Comparison of ENCODE assay signal across 14 cellular contexts in the genomic region with DNA sequence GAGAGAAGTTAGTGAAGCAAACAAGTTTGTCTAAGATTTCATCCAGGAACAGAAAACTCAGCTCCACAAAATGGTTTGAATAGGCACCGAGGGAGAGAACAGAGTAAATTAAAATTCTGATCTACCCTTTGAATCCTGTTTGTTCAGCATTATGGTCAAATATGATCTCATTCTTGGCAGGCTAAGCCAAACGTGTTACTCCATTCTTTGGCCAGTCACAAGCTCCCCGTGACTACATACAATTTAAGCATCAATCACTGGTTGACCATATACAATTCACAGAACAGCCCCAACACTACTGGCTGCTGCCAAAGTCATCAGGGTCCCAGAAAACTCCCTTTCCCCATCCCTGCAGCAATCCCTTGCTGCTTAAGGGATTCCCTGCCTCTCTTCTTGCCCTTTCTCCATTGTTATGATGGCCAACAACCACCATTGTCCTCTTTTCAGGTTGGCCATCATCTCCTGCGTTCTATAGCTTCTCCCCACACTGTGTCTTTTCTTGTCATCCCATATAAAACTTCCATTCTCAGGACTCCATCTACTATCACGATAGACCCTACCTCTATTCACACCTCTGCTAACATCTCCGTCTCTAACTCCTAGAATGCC. TPM values are rescaled to one million over a fixed set of nuclear protein-coding genes. Genes with fewer than 3 reads are reported as not detected.
A peak's percentile ranks its signal among the peaks of the same experiment; 100 is the strongest.
DNase-seq lines count a peak whose midpoint lies in the region; ATAC-seq and TF ChIP-seq lines count a peak whose summit lies in the region.
"Had no signal": no experiment of that assay in that cellular context is flagged by ENCODE, and none has a peak within 500 bp of the region (broad histone marks: within the 10 kb centered on the region; RNA-seq: fewer than 3 reads in every experiment).

No MANE protein-coding gene starts in this region.

- in situ Hi-C loops in astrocyte of the cerebellum (cut with HindIII; ENCODE audit: low sequenced_read_pairs), result no loop called here

- H3K4me3 ChIP-seq in astrocyte of the cerebellum (ENCODE audit: low read depth, low read length) (no peak overlapping the region), coronary artery (no peak overlapping the region)
- H3K4me3 ChIP-seq: Peyer's patch, vagina had no signal

- peak overlapping the region in 1 of 2 donors; percentile 6 for H3K27ac ChIP-seq in coronary artery
- H3K27ac ChIP-seq: parathyroid adenoma, vagina had no signal

- intact Hi-C loops in left cardiac atrium (cut with DNase I), result loop anchor here in 1 of 2 donors (2.0 kb wide), 1 partner anchor 45 kb away; the partner anchor contains the start of gene GOLIM4

- peak; percentile 38 for DNase-seq in HCEC 1CT
- peak; percentile 70 for DNase-seq in astrocyte of the cerebellum (ENCODE audit: low read depth)
- no peak for DNase-seq in left cardiac atrium
- peak; percentile 28 for DNase-seq in renal cortical epithelial cell (ENCODE audit: low read depth)
- DNase-seq in coronary artery (ENCODE audit: low spot score), result no peak
- DNase-seq in activated CD4-positive, alpha-beta T cell treated with anti-CD3 and anti-CD28 coated beads, Interleukin-2, amount 50 U/mL, for 1 hour, result no peak
- DNase-seq in activated CD4-positive, alpha-beta T cell treated with anti-CD3 and anti-CD28 coated beads, Interleukin-2, amount 50 U/mL, for 48 hours, result no peak
- DNase-seq in activated naive CD4-positive, alpha-beta T cell treated with anti-CD3 and anti-CD28 coated beads, Interleukin-2, amount 50 U/mL, for 16 hours, result no peak
- DNase-seq: CD4-positive, CD25-positive, alpha-beta regulatory T cell; kidney; NCI-H2107; Peyer's patch had no signal

- TF ChIP-seq CTCF in astrocyte of the cerebellum (IDR thresholded peaks at IDR 0.05; ENCODE audit: low read depth, low read length, missing control alignments), result no peak
- TF ChIP-seq CTCF in coronary artery (IDR thresholded peaks at IDR 0.05), result no peak

- ATAC-seq in left cardiac atrium, result peak; percentile 29 to 42

RNA-seq across cellular contexts. Expression of gene GOLIM4, which starts 46.3 kb away (rescaled TPM):
- total RNA-seq in left cardiac atrium (10 to 100 TPM; 52.3 to 52.4 TPM), renal cortical epithelial cell (19.3 and 32.8 TPM in 2 replicates)

Comparison
In these comparisons a context has a peak if more than half of its experiments do, and no peak if none do; other contexts are left out.
1. DNase-seq: peak in HCEC 1CT (single experiment), astrocyte of the cerebellum (single experiment) and renal cortical epithelial cell (single experiment); none in left cardiac atrium (single experiment), coronary artery (single experiment), activated CD4-positive, alpha-beta T cell treated with anti-CD3 and anti-CD28 coated beads, Interleukin-2, amount 50 U/mL, for 1 hour (single experiment), activated CD4-positive, alpha-beta T cell treated with anti-CD3 and anti-CD28 coated beads, Interleukin-2, amount 50 U/mL, for 48 hours (0 of 2) and activated naive CD4-positive, alpha-beta T cell treated with anti-CD3 and anti-CD28 coated beads, Interleukin-2, amount 50 U/mL, for 16 hours (single experiment).